17 cellular contexts compared by ENCODE assay signal in the genomic region with DNA sequence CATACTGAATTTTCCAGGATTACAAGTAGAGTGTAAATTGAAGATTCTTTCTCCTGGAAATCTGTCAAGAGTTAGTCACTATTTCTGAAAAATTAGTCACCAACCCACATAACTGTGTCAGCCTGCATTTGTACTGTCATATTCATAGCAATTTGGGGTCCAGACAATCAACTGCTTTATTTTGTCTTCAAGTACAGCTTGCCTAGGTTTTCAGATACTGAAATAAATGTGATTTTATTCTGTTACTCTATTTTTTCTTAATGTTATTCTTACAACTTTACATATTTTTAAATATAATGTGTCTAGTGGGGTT. TPM values are rescaled to one million over a fixed set of nuclear protein-coding genes. Genes with fewer than 3 reads are reported as not detected.
DNase-seq lines count a peak whose midpoint lies in the region; ATAC-seq and FAIRE-seq lines count a peak whose summit lies in the region.
"Had no signal": no experiment of that assay in that cellular context is flagged by ENCODE, and none has a peak within 500 bp of the region (broad histone marks: within the 10 kb centered on the region; RNA-seq: fewer than 3 reads in every experiment).

No MANE protein-coding gene starts in this region.

- H3K27ac ChIP-seq in epithelial cell of prostate, result peak overlapping the region; percentile 95
- H3K27ac ChIP-seq: colonic mucosa, testis had no signal

- peaks cover 7% of the 10 kb centered on the region for H3K36me3 Mint-ChIP-seq in activated CD4-positive, alpha-beta T cell treated with anti-CD3 and anti-CD28 coated beads for 36 hours (ENCODE audit: low read depth)
- no peaks in the 10 kb centered on the region for H3K36me3 Mint-ChIP-seq in stimulated activated effector memory CD8-positive, alpha-beta T cell treated with anti-CD3 and anti-CD28 coated beads, Interleukin-12 subunit alpha, Interleukin-12 subunit beta, amount 100 ng/mL, for 72 hours

- no peak overlapping the region for H3K27ac Mint-ChIP-seq in activated CD4-positive, alpha-beta T cell treated with anti-CD3 and anti-CD28 coated beads for 36 hours
- H3K27ac Mint-ChIP-seq in stimulated activated effector memory CD8-positive, alpha-beta T cell treated with anti-CD3 and anti-CD28 coated beads, Interleukin-12 subunit alpha, Interleukin-12 subunit beta, amount 100 ng/mL, for 72 hours, result no peak overlapping the region
- H3K27ac Mint-ChIP-seq: activated naive CD4-positive, alpha-beta T cell treated with anti-CD3 and anti-CD28 coated beads for 36 hours had no signal

- peak; percentile 97 for FAIRE-seq in RCC 7860 (lab: Jason Lieb, UNC)

- CTCF ChIA-PET in activated CD4-positive, alpha-beta T cell treated with anti-CD3 and anti-CD28 coated beads for 36 hours (lab: Charles Lee), result no interaction called here

- no peak for DNase-seq in activated CD4-positive, alpha-beta T cell treated with anti-CD3 and anti-CD28 coated beads for 36 hours
- no peak for DNase-seq in activated CD4-positive, alpha-beta T cell treated with anti-CD3 and anti-CD28 coated beads for 48 hours
- peak; percentile 88 for DNase-seq in RCC 7860 (ENCODE audit: low spot score)
- no peak for DNase-seq in epithelial cell of prostate (ENCODE audit: low read depth, low spot score)
- no peak for DNase-seq in stimulated activated effector memory CD8-positive, alpha-beta T cell treated with anti-CD3 and anti-CD28 coated beads, Interleukin-12 subunit alpha, Interleukin-12 subunit beta, amount 100 ng/mL, for 72 hours (ENCODE audit: low spot score in 2 of 2)
- no peak for DNase-seq in 8988T
- DNase-seq: activated naive CD4-positive, alpha-beta T cell treated with anti-CD3 and anti-CD28 coated beads for 36 hours; colonic mucosa; esophagus squamous epithelium; mesendoderm; NCI-H1436; NCI-H526 treated with DMSO at 0.1 percent for 48 hours; nucleus accumbens; SHP77; testis had no signal

- POLR2A ChIA-PET in activated CD4-positive, alpha-beta T cell treated with anti-CD3 and anti-CD28 coated beads for 36 hours (lab: Charles Lee), result no interaction called here

- peak; percentile 78 for ATAC-seq in activated CD4-positive, alpha-beta T cell treated with anti-CD3 and anti-CD28 coated beads for 36 hours
- peak; percentile 93 for ATAC-seq in stimulated activated effector memory CD8-positive, alpha-beta T cell treated with anti-CD3 and anti-CD28 coated beads, Interleukin-12 subunit alpha, Interleukin-12 subunit beta, amount 100 ng/mL, for 72 hours
- ATAC-seq in HG02973 (IDR thresholded peaks at IDR 0.05; ENCODE audit: unreplicated experiment) (no peak), GM18502 (IDR thresholded peaks at IDR 0.05; ENCODE audit: poor library complexity, unreplicated experiment) (no peak)

- peaks cover 36% of the 10 kb centered on the region for H3K4me1 Mint-ChIP-seq in activated CD4-positive, alpha-beta T cell treated with anti-CD3 and anti-CD28 coated beads for 36 hours
- peaks cover 12% of the 10 kb centered on the region for H3K4me1 Mint-ChIP-seq in stimulated activated effector memory CD8-positive, alpha-beta T cell treated with anti-CD3 and anti-CD28 coated beads, Interleukin-12 subunit alpha, Interleukin-12 subunit beta, amount 100 ng/mL, for 72 hours

- H3K9me3 Mint-ChIP-seq in activated CD4-positive, alpha-beta T cell treated with anti-CD3 and anti-CD28 coated beads for 36 hours (ENCODE audit: low read depth), result no peaks in the 10 kb centered on the region
- H3K9me3 Mint-ChIP-seq in stimulated activated effector memory CD8-positive, alpha-beta T cell treated with anti-CD3 and anti-CD28 coated beads, Interleukin-12 subunit alpha, Interleukin-12 subunit beta, amount 100 ng/mL, for 72 hours, result no peaks in the 10 kb centered on the region
- H3K9me3 Mint-ChIP-seq: activated naive CD4-positive, alpha-beta T cell treated with anti-CD3 and anti-CD28 coated beads for 36 hours had no signal

- intact Hi-C loops in activated CD4-positive, alpha-beta T cell treated with anti-CD3 and anti-CD28 coated beads for 36 hours (cut with DNase I, micrococcal nuclease), result loop anchor here in 1 of 2 experiments (2.0 kb wide), 1 partner anchor 46 kb away; no protein-coding TSS in a partner anchor

- no peak overlapping the region for H3K4me3 Mint-ChIP-seq in activated CD4-positive, alpha-beta T cell treated with anti-CD3 and anti-CD28 coated beads for 36 hours
- no peak overlapping the region for H3K4me3 Mint-ChIP-seq in stimulated activated effector memory CD8-positive, alpha-beta T cell treated with anti-CD3 and anti-CD28 coated beads, Interleukin-12 subunit alpha, Interleukin-12 subunit beta, amount 100 ng/mL, for 72 hours
- H3K4me3 Mint-ChIP-seq: activated naive CD4-positive, alpha-beta T cell treated with anti-CD3 and anti-CD28 coated beads for 36 hours had no signal

- H3K27me3 Mint-ChIP-seq in activated CD4-positive, alpha-beta T cell treated with anti-CD3 and anti-CD28 coated beads for 36 hours, result no peaks in the 10 kb centered on the region

RNA-seq across cellular contexts. Expression of a gene that starts 55.1 kb away (rescaled TPM):
- total RNA-seq in activated CD4-positive, alpha-beta T cell treated with anti-CD3 and anti-CD28 coated beads for 36 hours, result under 1 TPM; 0.25 to 0.43 TPM

Comparison
In these comparisons a context has a peak if more than half of its experiments do, and no peak if none do; other contexts are left out.
1. ATAC-seq: peak in activated CD4-positive, alpha-beta T cell treated with anti-CD3 and anti-CD28 coated beads for 36 hours (single experiment) and stimulated activated effector memory CD8-positive, alpha-beta T cell treated with anti-CD3 and anti-CD28 coated beads, Interleukin-12 subunit alpha, Interleukin-12 subunit beta, amount 100 ng/mL, for 72 hours (single experiment); none in HG02973 (single experiment) and GM18502 (single experiment).